Comparison of ENCODE assay signal across 21 cellular contexts in the genomic region with DNA sequence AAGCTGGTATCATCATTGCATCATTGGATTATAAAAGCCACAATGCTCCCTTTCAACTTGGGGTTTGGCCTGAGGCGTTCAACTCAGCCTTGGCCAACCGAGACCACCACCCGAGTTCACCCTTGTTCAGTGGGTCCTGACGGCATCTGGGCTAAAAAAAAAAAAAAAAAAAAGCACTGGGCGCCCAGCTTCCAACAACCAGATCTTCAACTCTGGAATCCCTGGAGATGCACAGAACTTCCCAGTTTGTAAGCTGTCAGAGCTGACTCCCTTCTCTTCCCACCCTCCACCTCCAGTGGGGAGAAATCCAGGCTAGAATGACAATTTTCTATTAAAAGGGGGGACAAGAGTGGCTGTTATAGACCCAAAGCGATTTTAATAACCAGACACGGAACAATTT. TPM values are rescaled to one million over a fixed set of nuclear protein-coding genes. Genes with fewer than 3 reads are reported as not detected.
DNase-seq lines count a peak whose midpoint lies in the region; ATAC-seq and TF ChIP-seq lines count a peak whose summit lies in the region.
"Had no signal": no experiment of that assay in that cellular context is flagged by ENCODE, and none has a peak within 500 bp of the region (broad histone marks: within the 10 kb centered on the region; RNA-seq: fewer than 3 reads in every experiment).

No MANE protein-coding gene starts in this region.

- dilution Hi-C loops in IMR-90 (cut with HindIII; ENCODE audit: low sequenced_read_pairs, unreplicated experiment), result no loop called here

- TF ChIP-seq CTCF in GM23338 (conservative IDR thresholded peaks at IDR 0.05; ENCODE audit: low read depth in 2 of 2), result no peak
- no peak for TF ChIP-seq CTCF in IMR-90 (conservative IDR thresholded peaks at IDR 0.05; ENCODE audit: low read depth, low read length)
- no peak for TF ChIP-seq CTCF in neural progenitor cell (IDR thresholded peaks at IDR 0.05)
- no peak for TF ChIP-seq CTCF in upper lobe of left lung (IDR thresholded peaks at IDR 0.05)

- H2BK120ac ChIP-seq in IMR-90 (ENCODE audit: low read depth, low read length), result no peak overlapping the region

- H3K56ac ChIP-seq in IMR-90 (ENCODE audit: extremely low read depth, insufficient read depth, low read length), result no peak overlapping the region

- H4K91ac ChIP-seq in IMR-90 (ENCODE audit: insufficient read depth, low read depth, low read length), result no peak overlapping the region

- no peak overlapping the region for H4K8ac ChIP-seq in IMR-90 (ENCODE audit: low read depth in 2 of 2, low read length in 2 of 2)

- H3K9me3 Mint-ChIP-seq in GM23338 (no peaks in the 10 kb centered on the region; the same call in 2 of the 3 replicates), neural progenitor cell (no peaks in the 10 kb centered on the region)
- H3K9me3 Mint-ChIP-seq: CD4-positive, alpha-beta T cell; HFFc6 had no signal

- H3K79me1 ChIP-seq in IMR-90 (ENCODE audit: low read depth in 1 of 2, low read length in 2 of 2), result no peaks in the 10 kb centered on the region

- H3K14ac ChIP-seq in IMR-90 (replicated peaks; ENCODE audit: low read depth, low read length), result no peak overlapping the region

- DNase-seq in GM23338 (ENCODE audit: low spot score) (no peak), IMR-90 (no peak), caudate nucleus (lab: John Stamatoyannopoulos, UW) (peak in 2 of 61 donors; percentile 28 to 60), neural progenitor cell (ENCODE audit: low spot score) (no peak), SKM-1 (lab: John Stamatoyannopoulos, UW; ENCODE audit: unreplicated experiment) (no peak), NCI-H524 treated with DMSO at 0.1 percent for 48 hours (lab: John Stamatoyannopoulos, UW) (no peak), upper lobe of left lung (no peak), cerebellum (ENCODE audit: low spot score) (no peak)
- DNase-seq: Caco-2; CD4-positive, alpha-beta T cell; DMS153; GDM1; GM23248; HFFc6; KG1; NCI-H1417 treated with DMSO at 0.1 percent for 48 hours; NCI-H446 had no signal

- BruUV-seq in IMR-90 (replicated peaks; lab: Mats Ljungman, UMichigan), result no TSS peak

- H4K20me1 ChIP-seq in GM23338 (replicated peaks; ENCODE audit: insufficient read depth) (no peaks in the 10 kb centered on the region), IMR-90 (ENCODE audit: insufficient read depth, low read length) (no peaks in the 10 kb centered on the region), neural progenitor cell (ENCODE audit: low read depth) (peaks cover 6% of the 10 kb centered on the region)

- H3K27ac Mint-ChIP-seq in GM23338 (peak overlapping the region; percentile 83), neural progenitor cell (peak overlapping the region; percentile 26)
- H3K27ac Mint-ChIP-seq: CD4-positive, alpha-beta T cell; HFFc6 had no signal

- no peak overlapping the region for H3K23ac ChIP-seq in IMR-90 (ENCODE audit: low read depth, low read length)

- peak overlapping the region; percentile 73 for H3K27ac ChIP-seq in GM23338 (ENCODE audit: low read depth)
- H3K27ac ChIP-seq in IMR-90 (ENCODE audit: insufficient read depth, low read length), result no peak overlapping the region
- peak overlapping the region; percentile 92 for H3K27ac ChIP-seq in caudate nucleus (ENCODE audit: low read depth, low read length)
- no peak overlapping the region for H3K27ac ChIP-seq in neural progenitor cell
- no peak overlapping the region for H3K27ac ChIP-seq in upper lobe of left lung
- H3K27ac ChIP-seq: A549, GM23248, SJSA1 had no signal

- H3F3A ChIP-seq in GM23338 (replicated peaks; ENCODE audit: low read depth) (peaks cover 33% of the 10 kb centered on the region), neural progenitor cell (ENCODE audit: low read depth) (peaks cover 70% of the 10 kb centered on the region)

- H2BK15ac ChIP-seq in IMR-90 (ENCODE audit: low read depth, low read length), result no peak overlapping the region

- intact Hi-C loops in IMR-90 (cut with micrococcal nuclease), result no loop called here

- H3K27me3 Mint-ChIP-seq in GM23338 (ENCODE audit: insufficient read depth, low read depth, poor library complexity) (peaks cover 14% of the 10 kb centered on the region), neural progenitor cell (ENCODE audit: insufficient read depth, low read depth) (peaks cover 2% of the 10 kb centered on the region)
- H3K27me3 Mint-ChIP-seq: CD4-positive, alpha-beta T cell had no signal

- H3K4me3 Mint-ChIP-seq in GM23338 (no peak overlapping the region), neural progenitor cell (no peak overlapping the region)
- H3K4me3 Mint-ChIP-seq: CD4-positive, alpha-beta T cell; HFFc6 had no signal

- H3K27me3 ChIP-seq in GM23338 (ENCODE audit: insufficient read depth) (no peaks in the 10 kb centered on the region), IMR-90 (ENCODE audit: control insufficient read depth, insufficient read depth, low read length) (no peaks in the 10 kb centered on the region), neural progenitor cell (no peaks in the 10 kb centered on the region), upper lobe of left lung (no peaks in the 10 kb centered on the region)
- H3K27me3 ChIP-seq: SJSA1 had no signal

- H3K9me1 ChIP-seq in IMR-90 (ENCODE audit: insufficient read depth, low read length), result peaks cover 6% of the 10 kb centered on the region; the same call in 1 of the 2 replicates

- no peak overlapping the region for H2AFZ ChIP-seq in GM23338
- no peak overlapping the region for H2AFZ ChIP-seq in IMR-90 (replicated peaks; ENCODE audit: low read length, poor library complexity)
- H2AFZ ChIP-seq in neural progenitor cell (replicated peaks), result no peak overlapping the region
- H2AFZ ChIP-seq: GM23248 had no signal

- no peak overlapping the region for H3K18ac ChIP-seq in IMR-90 (ENCODE audit: low read depth, low read length)

- H4K5ac ChIP-seq in IMR-90 (ENCODE audit: low read depth, low read length), result no peak overlapping the region

- 0 out of 2 replicates have a peak, but pooled peaks cover 7% of the 10 kb centered on the region for H3K36me3 ChIP-seq in GM23338 (ENCODE audit: insufficient read depth)
- peaks cover 3% of the 10 kb centered on the region; the same call in 1 of the 2 replicates for H3K36me3 ChIP-seq in IMR-90 (ENCODE audit: control insufficient read depth, insufficient read depth, low read length)
- H3K36me3 ChIP-seq in neural progenitor cell, result no peaks in the 10 kb centered on the region
- no peaks in the 10 kb centered on the region for H3K36me3 ChIP-seq in upper lobe of left lung

- H3K9me3 ChIP-seq in IMR-90 (ENCODE audit: control insufficient read depth, insufficient read depth, low read length) (no peaks in the 10 kb centered on the region), neural progenitor cell (ENCODE audit: low read depth) (no peaks in the 10 kb centered on the region), upper lobe of left lung (no peaks in the 10 kb centered on the region)
- H3K9me3 ChIP-seq: A549, Caco-2, SJSA1 had no signal

- POLR2A ChIA-PET in IMR-90 (lab: Charles Lee; ENCODE audit: unreplicated experiment), result no interaction called here

- 89% methylated on average over 5 of the region's 7 CpGs; no CpG with 5 or more reads in 1 of the 2 experiments for WGBS in IMR-90 (ENCODE audit: extremely low coverage in 2 of 2, insufficient read length in 1 of 2), 2 experiments
- 87 to 95% methylated on average over 7 of the region's 7 CpGs for WGBS in upper lobe of left lung, 2 donors

- peak overlapping the region; percentile 20; the same call in 1 of the 2 replicates for H2AK5ac ChIP-seq in IMR-90 (ENCODE audit: low read depth, low read length)

- peaks cover 9% of the 10 kb centered on the region for H3K79me2 ChIP-seq in GM23338 (replicated peaks; ENCODE audit: insufficient read depth)
- H3K79me2 ChIP-seq in neural progenitor cell (ENCODE audit: low read depth), result peaks cover 31% of the 10 kb centered on the region

- ATAC-seq in GM23338 (no peak), IMR-90 (ENCODE audit: low read depth) (no peak), upper lobe of left lung (ENCODE audit: low FRiP score in 2 of 2) (no peak)
- ATAC-seq: A549, HepG2, Panc1 had no signal

- H3K4me3 ChIP-seq in GM23338 (no peak overlapping the region), IMR-90 (ENCODE audit: insufficient read depth, low read depth, low read length) (no peak overlapping the region), neural progenitor cell (no peak overlapping the region), upper lobe of left lung (no peak overlapping the region)
- H3K4me3 ChIP-seq: A549, GM23248, SJSA1 had no signal

- H3K4me1 ChIP-seq in GM23338 (ENCODE audit: insufficient read depth) (peaks cover 90% of the 10 kb centered on the region), IMR-90 (ENCODE audit: control insufficient read depth, insufficient read depth, low read length) (peaks cover 3% of the 10 kb centered on the region; the same call in 1 of the 2 replicates), neural progenitor cell (peaks cover 64% of the 10 kb centered on the region), upper lobe of left lung (no peaks in the 10 kb centered on the region)
- H3K4me1 ChIP-seq: A549, Caco-2 had no signal

- H2AK9ac ChIP-seq in IMR-90 (replicated peaks; ENCODE audit: low read depth, low read length, poor library complexity), result no peak overlapping the region

- H3K9me2 ChIP-seq in GM23338 (ENCODE audit: insufficient read depth), result no peaks in the 10 kb centered on the region

- in situ Hi-C loops in IMR-90 (cut with MboI; ENCODE audit: low sequenced_read_pairs), result no loop called here

- no peak overlapping the region for H2BK20ac ChIP-seq in IMR-90 (ENCODE audit: low read depth, low read length)

- H3K4me2 ChIP-seq in GM23338 (peak overlapping the region; percentile 41), IMR-90 (ENCODE audit: low read depth, low read length) (no peak overlapping the region), neural progenitor cell (no peak overlapping the region)
- H3K4me2 ChIP-seq: A549 had no signal

- no peak for TF ChIP-seq POLR2A in IMR-90 (IDR thresholded peaks at IDR 0.05; ENCODE audit: low read depth, low read length)
- no peak for TF ChIP-seq POLR2A in upper lobe of left lung (IDR thresholded peaks at IDR 0.05)

- TF ChIP-seq RAD21 in IMR-90 (IDR thresholded peaks at IDR 0.05; ENCODE audit: low read length), result no peak

- H2BK5ac ChIP-seq in IMR-90 (ENCODE audit: low read depth, low read length, poor library complexity, severe bottlenecking), result no peak overlapping the region

- H3K4me1 Mint-ChIP-seq in GM23338 (peaks cover 95% of the 10 kb centered on the region), neural progenitor cell (peaks cover 80% of the 10 kb centered on the region)

- no peak overlapping the region for H3K4ac ChIP-seq in IMR-90 (ENCODE audit: low read depth, low read length)

- TF ChIP-seq EP300 in upper lobe of left lung (IDR thresholded peaks at IDR 0.05), result no peak

- no peak overlapping the region for H3K9ac ChIP-seq in IMR-90 (ENCODE audit: low read depth, low read length)
- no peak overlapping the region for H3K9ac ChIP-seq in neural progenitor cell
- H3K9ac ChIP-seq: GM23248 had no signal

- H3K36me3 Mint-ChIP-seq in GM23338 (ENCODE audit: low read depth) (peaks cover 65% of the 10 kb centered on the region), neural progenitor cell (peaks cover 38% of the 10 kb centered on the region)

- CTCF ChIA-PET in IMR-90 (lab: Yijun Ruan, JAX), result interaction anchor here (0.5 to 0.6 kb wide), 2 partner anchors 9 to 1081 kb away, joined by 3 to 6 read pairs; no protein-coding TSS in a partner anchor

RNA-seq across cellular contexts. Expression of gene GPRC5B, which starts 27.1 kb away (rescaled TPM):
- total RNA-seq in GM23338 (2014; rRNA removed; shearing (Covaris generic)), result 57.4 and 82.5 TPM in 2 replicates
- polyA plus RNA-seq in GM23338 (2016; fragmentation: Nextera tagmentation; extraction: Ambion mirVana), result 70.9 and 85.6 TPM in 2 replicates
- 2.2 and 2.5 TPM in 2 replicates for total RNA-seq in IMR-90 (2012; rRNA removed)
- polyA plus RNA-seq in IMR-90 (2012; rRNA removed), result 6.8 and 8.5 TPM in 2 replicates
- 3.7 and 19.8 TPM in 2 replicates for polyA plus RNA-seq in IMR-90 (2012; cell fraction: cytosol; rRNA removed)
- polyA plus RNA-seq in IMR-90 (2012; cell fraction: nucleus; rRNA removed; ENCODE audit: low replicate concordance), result 7.0 and 7.6 TPM in 2 replicates
- total RNA-seq in neural progenitor cell (ENCODE audit: low replicate concordance), result 21.1 and 32.2 TPM in 2 replicates
- 10 to 100 TPM in 1 of 6 donors, 1 to 10 TPM in 5; 3.6 to 21.5 (median 5.5) TPM for total RNA-seq in upper lobe of left lung
- 37.1 TPM for total RNA-seq in cerebellum
- total RNA-seq: GM23248 had no signal

Comparison
In these comparisons a context has a peak if more than half of its experiments do, and no peak if none do; other contexts are left out.
1. H3K27ac ChIP-seq: peak in GM23338 (single experiment) and caudate nucleus (single experiment); none in IMR-90 (single experiment), neural progenitor cell (single experiment) and upper lobe of left lung (0 of 4).